Comparison of ENCODE assay signal across 17 cellular contexts in genomic region chr1:164953095-164953494, GRCh38.
A peak's percentile ranks its signal among the peaks of the same experiment; 100 is the strongest.
DNase-seq lines count a peak whose midpoint lies in the region; ATAC-seq and TF ChIP-seq lines count a peak whose summit lies in the region.
"Had no signal": no experiment of that assay in that cellular context is flagged by ENCODE, and none has a peak within 500 bp of the region (broad histone marks: within the 10 kb centered on the region; RNA-seq: fewer than 3 reads in every experiment).

No MANE protein-coding gene starts in this region.

- peaks cover 0 to 14% (median 9%) of the 10 kb centered on the region in 7 donors for H3K9me3 Mint-ChIP-seq in CD14-positive monocyte

- no peaks in the 10 kb centered on the region for H3K36me3 ChIP-seq in lower lobe of right lung
- H3K36me3 ChIP-seq in spleen: no peaks in the 10 kb centered on the region
- H3K36me3 ChIP-seq: prostate gland, thoracic aorta had no signal

- H3K4me3 ChIP-seq in lower lobe of right lung (no peak overlapping the region), spleen (no peak overlapping the region)
- H3K4me3 ChIP-seq: prostate gland, thoracic aorta had no signal

- DNase-seq in Right ventricle myocardium superior (no peak), Right ventricle myocardium inferior (ENCODE audit: missing footprints) (no peak), lower lobe of right lung (no peak), spleen (no peak), CD14-positive monocyte (ENCODE audit: low spot score) (no peak), NCI-H1105 (lab: John Stamatoyannopoulos, UW) (no peak), NCI-H526 (lab: John Stamatoyannopoulos, UW) (no peak)
- DNase-seq: activated B cell treated with CpG ODN at 0.5 μM for 24 hours; activated CD8-positive, alpha-beta T cell treated with anti-CD3 and anti-CD28 coated beads for 36 hours; activated naive CD4-positive, alpha-beta T cell treated with anti-CD3 and anti-CD28 coated beads, Interleukin-2, amount 50 U/mL, for 16 hours; activated T-cell treated with anti-CD3 and anti-CD28 coated beads, Interleukin-2, amount 50 U/mL, for 4 hours; CD4-positive, CD25-positive, alpha-beta regulatory T cell; foreskin keratinocyte had no signal

- no peak overlapping the region for H3K4me3 Mint-ChIP-seq in CD14-positive monocyte
- H3K4me3 Mint-ChIP-seq: activated B cell treated with CpG ODN at 0.5 μM for 24 hours; activated CD8-positive, alpha-beta T cell treated with anti-CD3 and anti-CD28 coated beads for 36 hours; activated T-cell treated with anti-CD3 and anti-CD28 coated beads, Interleukin-2, amount 50 U/mL, for 4 hours; CD4-positive, CD25-positive, alpha-beta regulatory T cell had no signal

- no peak for TF ChIP-seq POLR2A in spleen (IDR thresholded peaks at IDR 0.05)

- H3K27me3 ChIP-seq in lower lobe of right lung (ENCODE audit: low read depth) (no peaks in the 10 kb centered on the region), spleen (replicated peaks in 1 of 7) (no peaks in the 10 kb centered on the region)
- H3K27me3 ChIP-seq: foreskin keratinocyte had no signal

- H3K4me1 ChIP-seq in lower lobe of right lung: peaks cover 6% of the 10 kb centered on the region
- peaks cover 0 to 11% (median 3%) of the 10 kb centered on the region in 6 donors for H3K4me1 ChIP-seq in spleen
- H3K4me1 ChIP-seq: foreskin keratinocyte, prostate gland had no signal

- no peaks in the 10 kb centered on the region for H3K36me3 Mint-ChIP-seq in CD14-positive monocyte
- H3K36me3 Mint-ChIP-seq: CD4-positive, CD25-positive, alpha-beta regulatory T cell had no signal

- H3K27ac ChIP-seq in VCaP: peak overlapping the region; percentile 28
- no peak overlapping the region for H3K27ac ChIP-seq in lower lobe of right lung
- H3K27ac ChIP-seq in spleen: peak overlapping the region in 5 of 8 donors; percentile 29 to 64 (median 59)
- H3K27ac ChIP-seq: foreskin keratinocyte, prostate gland, thoracic aorta had no signal

- H3K4me1 Mint-ChIP-seq in CD14-positive monocyte: no peaks in the 10 kb centered on the region
- H3K4me1 Mint-ChIP-seq: activated B cell treated with CpG ODN at 0.5 μM for 24 hours; CD4-positive, CD25-positive, alpha-beta regulatory T cell had no signal

- intact Hi-C loops in Right ventricle myocardium superior (cut with DNase I): no loop called here
- intact Hi-C loops in Right ventricle myocardium inferior (cut with DNase I): no loop called here
- intact Hi-C loops in lower lobe of right lung (cut with DNase I): no loop called here
- intact Hi-C loops in spleen (cut with DNase I; ENCODE audit: low total_unique reads): no loop called here
- intact Hi-C loops in CD14-positive monocyte (cut with micrococcal nuclease): no loop called here

- H3K9me3 ChIP-seq in lower lobe of right lung (peaks cover 11% of the 10 kb centered on the region), spleen (peaks cover 4 to 28% (median 17%) of the 10 kb centered on the region in 8 donors)
- H3K9me3 ChIP-seq: prostate gland had no signal

- H3K27ac Mint-ChIP-seq in CD14-positive monocyte: no peak overlapping the region
- H3K27ac Mint-ChIP-seq: activated B cell treated with CpG ODN at 0.5 μM for 24 hours; activated CD8-positive, alpha-beta T cell treated with anti-CD3 and anti-CD28 coated beads for 36 hours; CD4-positive, CD25-positive, alpha-beta regulatory T cell had no signal

- WGBS in spleen, 5 donors: 62 to 83% (median 69%) methylated on average over 1 of the region's 1 CpG

- peaks cover 0 to 1% (median 0%) of the 10 kb centered on the region in 3 donors for H3K27me3 Mint-ChIP-seq in CD14-positive monocyte (ENCODE audit: low read depth in 3 of 3)
- H3K27me3 Mint-ChIP-seq: activated B cell treated with CpG ODN at 0.5 μM for 24 hours; activated CD8-positive, alpha-beta T cell treated with anti-CD3 and anti-CD28 coated beads for 36 hours; CD4-positive, CD25-positive, alpha-beta regulatory T cell had no signal

- peak; percentile 36 for ATAC-seq in Right ventricle myocardium superior (ENCODE audit: poor library complexity)
- ATAC-seq in Right ventricle myocardium inferior: no peak
- ATAC-seq in lower lobe of right lung: no peak
- ATAC-seq: activated CD8-positive, alpha-beta T cell treated with anti-CD3 and anti-CD28 coated beads for 36 hours; activated T-cell treated with anti-CD3 and anti-CD28 coated beads, Interleukin-2, amount 50 U/mL, for 4 hours; foreskin keratinocyte; left lobe of liver had no signal

- TF ChIP-seq CTCF in VCaP (conservative IDR thresholded peaks at IDR 0.05): peak; percentile 74
- TF ChIP-seq CTCF in lower lobe of right lung (IDR thresholded peaks at IDR 0.05): peak; percentile 17
- peak in 1 of 11 experiments; percentile 27 for TF ChIP-seq CTCF in spleen (IDR thresholded peaks at IDR 0.05 in 8 of 11, conservative IDR thresholded peaks at IDR 0.05 in 3 of 11)
- TF ChIP-seq CTCF in CD14-positive monocyte (IDR thresholded peaks at IDR 0.05): no peak
